8 cellular contexts compared by ENCODE assay signal in genomic region chr22:27801616-27802388, GRCh38. TPM values are rescaled to one million over a fixed set of nuclear protein-coding genes. Genes with fewer than 3 reads are reported as not detected.
DNase-seq lines count a peak whose midpoint lies in the region; ATAC-seq and TF ChIP-seq lines count a peak whose summit lies in the region.

Gene MN1, minus strand, starts transcription at chr22:27801756. Its CDS starts 1,213 bp downstream, at chr22:27800543.

- peak; percentile 59 to 66 for ATAC-seq in right cardiac atrium

- H3K9me3 ChIP-seq in right cardiac atrium (ENCODE audit: control insufficient read depth, low read length) (no peaks in the 10 kb centered on the region), uterus (no peaks in the 10 kb centered on the region)

- under 1% methylated on average over 61 of the region's 61 CpGs for WGBS in right cardiac atrium

- TF ChIP-seq CTCF in GM13976 (IDR thresholded peaks at IDR 0.05; ENCODE audit: borderline replicate concordance, control extremely low read depth, extremely low read depth, insufficient read depth, missing control alignments) (no peak), uterus (IDR thresholded peaks at IDR 0.05) (no peak), GM10248 (IDR thresholded peaks at IDR 0.05; ENCODE audit: control extremely low read depth, extremely low read depth, low read depth, missing control alignments) (no peak)

- H3K27me3 ChIP-seq in right cardiac atrium (ENCODE audit: control insufficient read depth, insufficient read depth) (no peaks in the 10 kb centered on the region), uterus (peaks cover 0 to 6% of the 10 kb centered on the region in 2 donors)

- H3K27ac ChIP-seq in right cardiac atrium (ENCODE audit: low read length) (peak within 1 kb of the TSS; percentile 63), uterus (peak within 1 kb of the TSS; percentile 68 to 71)

- POLR2A ChIA-PET in GM10248 (lab: Yijun Ruan, JAX) = no interaction called here

- H3K4me3 ChIP-seq in right cardiac atrium (ENCODE audit: low read length) = peak within 1 kb of the TSS; percentile 81
- peak within 1 kb of the TSS; percentile 46 to 68 for H3K4me3 ChIP-seq in uterus

- peaks cover 5% of the 10 kb centered on the region for H3K4me1 ChIP-seq in right cardiac atrium (ENCODE audit: control insufficient read depth, insufficient read depth, low read length)
- peaks cover 0 to 9% of the 10 kb centered on the region in 2 donors for H3K4me1 ChIP-seq in uterus

- CTCF ChIA-PET in GM10248 (lab: Yijun Ruan, JAX) = no interaction called here

- no peaks in the 10 kb centered on the region for H3K36me3 ChIP-seq in uterus

- in situ Hi-C loops in GM13976 (cut with MboI; ENCODE audit: low sequenced_read_pairs, unreplicated experiment) = no loop called here
- in situ Hi-C loops in SK-MEL-5 (cut with HindIII; ENCODE audit: low pct_unique_long_range_greater_than_20kb, low sequenced_read_pairs) = no loop called here

- TF ChIP-seq POLR2A in uterus (IDR thresholded peaks at IDR 0.05) = no peak

- DNase-seq in GM13976 (ENCODE audit: low spot score) (peak; percentile 72), SK-MEL-5 (ENCODE audit: low read depth, low spot score) (peak; percentile 51), anterior cingulate cortex (lab: John Stamatoyannopoulos, UW) (peak in 55 of 58 donors; percentile 16 to 86 (median 62)), right cardiac atrium (peak; percentile 74 to 91 (median 86)), pons (ENCODE audit: low spot score) (peak; percentile 40), uterus (no peak), MV-4-11 (lab: John Stamatoyannopoulos, UW) (no peak), GM10248 (ENCODE audit: extremely low spot score) (no peak)

- intact Hi-C loops in right cardiac atrium (cut with DNase I) (loop anchor here (5.0 to 10.0 kb wide), 5 partner anchors 165 to 1047 kb away; no protein-coding TSS in a partner anchor), uterus (cut with DNase I; ENCODE audit: low total_unique reads) (loop anchor here (5.0 kb wide), 1 partner anchor 1045 kb away; no protein-coding TSS in a partner anchor)

RNA-seq across cellular contexts. Expression of gene MN1, which starts in this region (rescaled TPM):
- 0.16 and 0.24 TPM in 2 replicates for total RNA-seq in SK-MEL-5 (2014; rRNA removed; shearing (Covaris generic))
- polyA plus RNA-seq in SK-MEL-5 (2015; cell fraction: cytosol; rRNA removed) = 0.75 and 0.85 TPM in 2 replicates
- 0.43 and 0.58 TPM in 2 replicates for polyA plus RNA-seq in SK-MEL-5 (2015; cell fraction: nucleus; rRNA removed)
- 10 to 100 TPM in 3 of 4 donors, 1 to 10 TPM in 1; 9.6 to 12.2 (median 10.1) TPM for total RNA-seq in right cardiac atrium
- 3.8 TPM for polyA plus RNA-seq in right cardiac atrium
- total RNA-seq in uterus = 1 to 10 TPM; 2.0 to 9.7 (median 8.2) TPM

Comparison
In these comparisons a context has a peak if more than half of its experiments do, and no peak if none do; other contexts are left out.
1. Peak in DNase-seq in SK-MEL-5; RNA of the gene not detected or under 1 TPM.
2. DNase-seq: peak in GM13976 (single experiment), anterior cingulate cortex (55 of 58), right cardiac atrium (3 of 3) and pons (single experiment); none in uterus (0 of 2), MV-4-11 (single experiment) and GM10248 (single experiment).